8 cellular contexts compared by ENCODE assay signal in genomic region chr19:48480151-48480475, GRCh38. TPM values are rescaled to one million over a fixed set of nuclear protein-coding genes. Genes with fewer than 3 reads are reported as not detected.
DNase-seq lines count a peak whose midpoint lies in the region; ATAC-seq and FAIRE-seq lines count a peak whose summit lies in the region.

No MANE protein-coding gene starts in this region.

- no peak overlapping the region for H4K5ac ChIP-seq in mesendoderm (ENCODE audit: low read length)

- H3K23ac ChIP-seq in mesendoderm (ENCODE audit: low read length) = no peak overlapping the region

- CTCF ChIA-PET in naive thymus-derived CD4-positive, alpha-beta T cell (lab: Charles Lee) = interaction anchor here (1.7 kb wide), 1 partner anchor 10 kb away, joined by 8 read pairs; no protein-coding TSS in a partner anchor

- no peak for FAIRE-seq in RCC 7860 (lab: Jason Lieb, UNC)

- no peak overlapping the region for H2BK5ac ChIP-seq in mesendoderm (ENCODE audit: low read length)

- no peaks in the 10 kb centered on the region for H3K9me3 ChIP-seq in naive thymus-derived CD4-positive, alpha-beta T cell (ENCODE audit: control insufficient read depth in 2 of 3, low read length in 3 of 3)

- no peak overlapping the region for H2BK15ac ChIP-seq in mesendoderm (replicated peaks; ENCODE audit: low read depth)

- no peak overlapping the region for H3K4ac ChIP-seq in mesendoderm (ENCODE audit: low read depth, low read length)

- no peaks in the 10 kb centered on the region for H3K27me3 ChIP-seq in naive thymus-derived CD4-positive, alpha-beta T cell (ENCODE audit: control insufficient read depth in 2 of 2, insufficient read depth in 2 of 2, low read length in 2 of 2)
- no peaks in the 10 kb centered on the region for H3K27me3 ChIP-seq in mesendoderm (ENCODE audit: insufficient read depth, low read length, poor library complexity)

- intact Hi-C loops in activated CD4-positive, alpha-beta T cell treated with anti-CD3 and anti-CD28 coated beads, Interleukin-2, amount 10 ng/mL, durations not matched to agents 24 days and 14 days (cut with micrococcal nuclease) = no loop called here
- intact Hi-C loops in naive thymus-derived CD4-positive, alpha-beta T cell (cut with micrococcal nuclease) = loop anchor here in 1 of 2 donors (1.0 to 5.0 kb wide), 3 partner anchors 9 to 33 kb away; partner anchors contain the start of genes CYTH2 and GRWD1

- H3K27me3 Mint-ChIP-seq in activated CD4-positive, alpha-beta T cell treated with anti-CD3 and anti-CD28 coated beads, Interleukin-2, amount 10 ng/mL, durations not matched to agents 24 days and 14 days = no peaks in the 10 kb centered on the region
- H3K27me3 Mint-ChIP-seq in naive thymus-derived CD4-positive, alpha-beta T cell = no peaks in the 10 kb centered on the region

- H3K9ac ChIP-seq in mesendoderm (ENCODE audit: low read length) = no peak overlapping the region

- H3K27ac ChIP-seq in naive thymus-derived CD4-positive, alpha-beta T cell (ENCODE audit: low read depth, low read length) = peak overlapping the region; percentile 79
- no peak overlapping the region for H3K27ac ChIP-seq in mesendoderm (ENCODE audit: low read depth, low read length)

- POLR2A ChIA-PET in naive thymus-derived CD4-positive, alpha-beta T cell (lab: Charles Lee) = interaction anchor here (0.7 to 3.5 kb wide), 5 partner anchors 10 to 734 kb away, joined by 3 to 15 read pairs (median 4); partner anchors contain the start of genes RPL18 and SPHK2

- no peak overlapping the region for H2BK120ac ChIP-seq in mesendoderm (ENCODE audit: low read depth, low read length)

- no peak overlapping the region for H2AK5ac ChIP-seq in mesendoderm (ENCODE audit: low read length)

- no peak overlapping the region for H3K27ac Mint-ChIP-seq in activated CD4-positive, alpha-beta T cell treated with anti-CD3 and anti-CD28 coated beads, Interleukin-2, amount 10 ng/mL, durations not matched to agents 24 days and 14 days
- peak overlapping the region in 8 of 9 donors; percentile 66 to 93 (median 84) for H3K27ac Mint-ChIP-seq in naive thymus-derived CD4-positive, alpha-beta T cell

- H3K4me2 ChIP-seq in mesendoderm (ENCODE audit: low read length) = no peak overlapping the region

- ATAC-seq in esophagus mucosa = peak; percentile 48
- peak; percentile 72 for ATAC-seq in naive thymus-derived CD4-positive, alpha-beta T cell

- H3K4me1 Mint-ChIP-seq in activated CD4-positive, alpha-beta T cell treated with anti-CD3 and anti-CD28 coated beads, Interleukin-2, amount 10 ng/mL, durations not matched to agents 24 days and 14 days = peaks cover 19% of the 10 kb centered on the region
- H3K4me1 Mint-ChIP-seq in naive thymus-derived CD4-positive, alpha-beta T cell = peaks cover 6 to 29% (median 22%) of the 10 kb centered on the region in 7 donors

- peaks cover 15% of the 10 kb centered on the region for H3K36me3 Mint-ChIP-seq in activated CD4-positive, alpha-beta T cell treated with anti-CD3 and anti-CD28 coated beads, Interleukin-2, amount 10 ng/mL, durations not matched to agents 24 days and 14 days (ENCODE audit: low read depth)
- H3K36me3 Mint-ChIP-seq in naive thymus-derived CD4-positive, alpha-beta T cell = peaks cover 0 to 10% (median 6%) of the 10 kb centered on the region in 5 donors

- H4K8ac ChIP-seq in mesendoderm (ENCODE audit: low read depth, low read length) = no peak overlapping the region

- no peak overlapping the region for H3K18ac ChIP-seq in mesendoderm (ENCODE audit: low read length)

- no peaks in the 10 kb centered on the region for H3K79me2 ChIP-seq in mesendoderm (ENCODE audit: control insufficient read depth, insufficient read depth, low read length)

- H3K4me3 ChIP-seq in naive thymus-derived CD4-positive, alpha-beta T cell (ENCODE audit: low read length) = peak overlapping the region; percentile 68
- H3K4me3 ChIP-seq in mesendoderm (ENCODE audit: low read length) = no peak overlapping the region

- H3K4me3 Mint-ChIP-seq in activated CD4-positive, alpha-beta T cell treated with anti-CD3 and anti-CD28 coated beads, Interleukin-2, amount 10 ng/mL, durations not matched to agents 24 days and 14 days = peak overlapping the region; percentile 87
- H3K4me3 Mint-ChIP-seq in naive thymus-derived CD4-positive, alpha-beta T cell = peak overlapping the region; percentile 81 to 90 (median 86)

- peaks cover 0 to 42% (median 0%) of the 10 kb centered on the region in 3 experiments for H3K36me3 ChIP-seq in naive thymus-derived CD4-positive, alpha-beta T cell (ENCODE audit: control insufficient read depth in 2 of 3, insufficient read depth in 3 of 3, low read length in 3 of 3)
- peaks cover 20% of the 10 kb centered on the region for H3K36me3 ChIP-seq in mesendoderm (ENCODE audit: control insufficient read depth, insufficient read depth, low read length)

- H3K56ac ChIP-seq in mesendoderm (ENCODE audit: low read length) = no peak overlapping the region

- H3K79me1 ChIP-seq in mesendoderm (ENCODE audit: low read length) = no peaks in the 10 kb centered on the region

- H3K4me1 ChIP-seq in naive thymus-derived CD4-positive, alpha-beta T cell (ENCODE audit: control insufficient read depth in 2 of 2, insufficient read depth in 2 of 2, low read length in 2 of 2) = peaks cover 3 to 9% of the 10 kb centered on the region in 2 donors
- no peaks in the 10 kb centered on the region for H3K4me1 ChIP-seq in mesendoderm (ENCODE audit: control insufficient read depth, low read depth, low read length)

- DNase-seq in AG08396 (ENCODE audit: low spot score) (peak; percentile 65), RCC 7860 (ENCODE audit: low spot score) (no peak), SW 1271 (lab: John Stamatoyannopoulos, UW) (no peak), mesendoderm (no peak), SIG-M5 (lab: John Stamatoyannopoulos, UW) (no peak)
- peak; percentile 73 for DNase-seq in activated CD4-positive, alpha-beta T cell treated with anti-CD3 and anti-CD28 coated beads, Interleukin-2, amount 10 ng/mL, durations not matched to agents 24 days and 14 days
- peak in 4 of 9 donors; percentile 28 to 49 (median 38) for DNase-seq in naive thymus-derived CD4-positive, alpha-beta T cell

- WGBS in mesendoderm (ENCODE audit: extremely low coverage, insufficient coverage, low lambda C conversion rate) = no CpG with 5 or more reads among the region's 23 CpGs

- no peaks in the 10 kb centered on the region for H3K9me3 Mint-ChIP-seq in activated CD4-positive, alpha-beta T cell treated with anti-CD3 and anti-CD28 coated beads, Interleukin-2, amount 10 ng/mL, durations not matched to agents 24 days and 14 days
- no peaks in the 10 kb centered on the region for H3K9me3 Mint-ChIP-seq in naive thymus-derived CD4-positive, alpha-beta T cell

RNA-seq across cellular contexts. Expression of gene CYTH2, which starts 10.9 kb away (rescaled TPM):
- total RNA-seq in activated CD4-positive, alpha-beta T cell treated with anti-CD3 and anti-CD28 coated beads, Interleukin-2, amount 10 ng/mL, durations not matched to agents 24 days and 14 days = 30.6 and 31.6 TPM in 2 replicates
- 47.2 TPM for total RNA-seq in esophagus mucosa
- 10 to 100 TPM; 41.0 to 82.1 (median 54.9) TPM for total RNA-seq in naive thymus-derived CD4-positive, alpha-beta T cell
- polyA plus RNA-seq in naive thymus-derived CD4-positive, alpha-beta T cell = 10 to 100 TPM; 23.6 to 37.3 TPM
- polyA plus RNA-seq in mesendoderm (2013, experiment 1 of 2) = 43.5 TPM
- polyA plus RNA-seq in mesendoderm (2013, experiment 2 of 2) = 40.5 TPM

RNA-seq across cellular contexts. Expression of gene KCNJ14, which starts 24.7 kb away (rescaled TPM):
- 2.4 TPM in 2 replicates for total RNA-seq in activated CD4-positive, alpha-beta T cell treated with anti-CD3 and anti-CD28 coated beads, Interleukin-2, amount 10 ng/mL, durations not matched to agents 24 days and 14 days
- 0.76 TPM for total RNA-seq in esophagus mucosa
- total RNA-seq in naive thymus-derived CD4-positive, alpha-beta T cell = 1 to 10 TPM; 1.5 to 3.9 (median 2.4) TPM
- polyA plus RNA-seq in naive thymus-derived CD4-positive, alpha-beta T cell = under 1 TPM; 0.05 to 0.21 TPM
- polyA plus RNA-seq in mesendoderm (2013, experiment 1 of 2) = 0.34 TPM
- 0.32 TPM for polyA plus RNA-seq in mesendoderm (2013, experiment 2 of 2)

RNA-seq across cellular contexts. Expression of gene LMTK3, which starts 31.5 kb away (rescaled TPM):
- total RNA-seq in activated CD4-positive, alpha-beta T cell treated with anti-CD3 and anti-CD28 coated beads, Interleukin-2, amount 10 ng/mL, durations not matched to agents 24 days and 14 days = 3.0 and 3.6 TPM in 2 replicates
- 4.9 TPM for total RNA-seq in esophagus mucosa
- 10 to 100 TPM in 4 of 5 experiments, 1 to 10 TPM in 1; 5.3 to 21.4 (median 19.2) TPM for total RNA-seq in naive thymus-derived CD4-positive, alpha-beta T cell
- under 1 TPM in 1 of 2 donors, not detected in 1; 0.03 TPM for polyA plus RNA-seq in naive thymus-derived CD4-positive, alpha-beta T cell
- 3.1 TPM for polyA plus RNA-seq in mesendoderm (2013, experiment 1 of 2)
- polyA plus RNA-seq in mesendoderm (2013, experiment 2 of 2) = 2.8 TPM

RNA-seq across cellular contexts. Expression of gene GRWD1, which starts 34.3 kb away (rescaled TPM):
- 89.1 and 90.6 TPM in 2 replicates for total RNA-seq in activated CD4-positive, alpha-beta T cell treated with anti-CD3 and anti-CD28 coated beads, Interleukin-2, amount 10 ng/mL, durations not matched to agents 24 days and 14 days
- 24.6 TPM for total RNA-seq in esophagus mucosa
- 10 to 100 TPM; 26.1 to 45.8 (median 36.3) TPM for total RNA-seq in naive thymus-derived CD4-positive, alpha-beta T cell
- 10 to 100 TPM; 42.8 to 51.6 TPM for polyA plus RNA-seq in naive thymus-derived CD4-positive, alpha-beta T cell
- 35.4 TPM for polyA plus RNA-seq in mesendoderm (2013, experiment 1 of 2)
- polyA plus RNA-seq in mesendoderm (2013, experiment 2 of 2) = 37.3 TPM

Comparison
In these comparisons a context has a peak if more than half of its experiments do, and no peak if none do; other contexts are left out.
1. DNase-seq: peak in AG08396 (single experiment) and activated CD4-positive, alpha-beta T cell treated with anti-CD3 and anti-CD28 coated beads, Interleukin-2, amount 10 ng/mL, durations not matched to agents 24 days and 14 days (single experiment); none in RCC 7860 (single experiment), SW 1271 (0 of 2), mesendoderm (single experiment) and SIG-M5 (single experiment).